ENCODE assay signal across 28 cellular contexts in genomic region chr11:68694404-68695297, GRCh38. TPM values are rescaled to one million over a fixed set of nuclear protein-coding genes. Genes with fewer than 3 reads are reported as not detected.
"Had no signal": no experiment of that assay in that cellular context is flagged by ENCODE, and none has a peak within 500 bp of the region (broad histone marks: within the 10 kb centered on the region; RNA-seq: fewer than 3 reads in every experiment).

No MANE protein-coding gene starts in this region.

- H3K9me3 ChIP-seq: colonic mucosa, gastrocnemius medialis, psoas muscle, upper lobe of right lung had no signal

- H2AFZ ChIP-seq: hepatocyte, parathyroid adenoma had no signal

- H3K27me3 ChIP-seq: colonic mucosa, upper lobe of right lung had no signal

- H3K9me3 Mint-ChIP-seq: T-helper 2 cell treated with Interferon-gamma antibody and Interleukin-4, amounts not matched to agents 5 μg/mL and 100 μg/mL, for 36 hours had no signal

- H3K4me3 ChIP-seq: colonic mucosa, gastrocnemius medialis, hepatocyte, psoas muscle, sigmoid colon, stomach, tibial artery, upper lobe of right lung had no signal

- H3K9ac ChIP-seq: parathyroid adenoma had no signal

- ATAC-seq: activated CD4-positive, alpha-beta T cell treated with anti-CD3 and anti-CD28 coated beads for 36 hours; activated CD8-positive, alpha-beta memory T cell treated with anti-CD3 and anti-CD28 coated beads, Interleukin-2, amount 10 ng/mL, durations not matched to agents 7 days and 5 days; activated CD8-positive, alpha-beta T cell treated with anti-CD3 and anti-CD28 coated beads, Interleukin-2, amount 10 ng/mL, durations not matched to agents 7 days and 5 days; activated naive CD4-positive, alpha-beta T cell treated with anti-CD3 and anti-CD28 coated beads, Interleukin-2, amount 50 U/mL, for 72 hours; gastrocnemius medialis; left colon; naive thymus-derived CD4-positive, alpha-beta T cell; psoas muscle; stimulated activated memory B cell treated with anti-CD40 and anti-IgM and Interleukin-4, amounts not matched to agents 10 μg/mL and 1 μg/mL and 100 μg/mL, for 72 hours; upper lobe of right lung had no signal

- H3K79me2 ChIP-seq: hepatocyte, parathyroid adenoma had no signal

- H3K4me2 ChIP-seq: hepatocyte had no signal

- H3K36me3 Mint-ChIP-seq: activated CD8-positive, alpha-beta memory T cell treated with anti-CD3 and anti-CD28 coated beads, Interleukin-2, amount 10 ng/mL, durations not matched to agents 7 days and 5 days; activated naive CD4-positive, alpha-beta T cell treated with anti-CD3 and anti-CD28 coated beads, Interleukin-2, amount 50 U/mL, for 72 hours; stimulated activated memory B cell treated with anti-CD40 and anti-IgM and Interleukin-4, amounts not matched to agents 10 μg/mL and 1 μg/mL and 100 μg/mL, for 72 hours had no signal

- H3K27ac ChIP-seq: colonic mucosa, gastrocnemius medialis, hepatocyte, parathyroid adenoma, psoas muscle, sigmoid colon, stomach, tibial artery, upper lobe of right lung had no signal

- H3K27ac Mint-ChIP-seq: activated CD4-positive, alpha-beta T cell treated with anti-CD3 and anti-CD28 coated beads for 36 hours; activated CD8-positive, alpha-beta memory T cell treated with anti-CD3 and anti-CD28 coated beads, Interleukin-2, amount 10 ng/mL, durations not matched to agents 7 days and 5 days; activated CD8-positive, alpha-beta T cell treated with anti-CD3 and anti-CD28 coated beads, Interleukin-2, amount 10 ng/mL, durations not matched to agents 7 days and 5 days; activated naive CD4-positive, alpha-beta T cell treated with anti-CD3 and anti-CD28 coated beads, Interleukin-2, amount 50 U/mL, for 72 hours; naive thymus-derived CD4-positive, alpha-beta T cell; stimulated activated memory B cell treated with anti-CD40 and anti-IgM and Interleukin-4, amounts not matched to agents 10 μg/mL and 1 μg/mL and 100 μg/mL, for 72 hours; T-helper 2 cell treated with Interferon-gamma antibody and Interleukin-4, amounts not matched to agents 5 μg/mL and 100 μg/mL, for 36 hours had no signal

- DNase-seq: activated CD4-positive, alpha-beta T cell treated with anti-CD3 and anti-CD28 coated beads for 36 hours; activated CD4-positive, CD25-positive, alpha-beta regulatory T cell; activated CD8-positive, alpha-beta memory T cell treated with anti-CD3 and anti-CD28 coated beads, Interleukin-2, amount 10 ng/mL, durations not matched to agents 7 days and 5 days; activated CD8-positive, alpha-beta T cell treated with anti-CD3 and anti-CD28 coated beads, Interleukin-2, amount 10 ng/mL, durations not matched to agents 7 days and 5 days; activated naive CD4-positive, alpha-beta T cell; activated T-cell treated with anti-CD3 and anti-CD28 coated beads, Interleukin-2, amount 50 U/mL, for 48 hours; colonic mucosa; effector CD8-positive, alpha-beta T cell; gastrocnemius medialis; glutamatergic neuron; left colon; midbrain; naive thymus-derived CD4-positive, alpha-beta T cell; psoas muscle; small intestine; stimulated activated CD4-positive, alpha-beta T cell treated with anti-CD3 and anti-CD28 coated beads, Interleukin-4, amount 100 ng/mL, for 4 hours; stimulated activated CD8-positive, alpha-beta memory T cell treated with anti-CD3 and anti-CD28 coated beads, Interleukin-4, amount 100 ng/mL, for 48 hours; stomach; T-helper 1 cell; tibial artery; upper lobe of right lung had no signal

- H3K36me3 ChIP-seq: colonic mucosa, gastrocnemius medialis, sigmoid colon, stomach, tibial artery, upper lobe of right lung had no signal

- H3K4me3 Mint-ChIP-seq: activated CD4-positive, alpha-beta T cell treated with anti-CD3 and anti-CD28 coated beads for 36 hours; activated CD8-positive, alpha-beta memory T cell treated with anti-CD3 and anti-CD28 coated beads, Interleukin-2, amount 10 ng/mL, durations not matched to agents 7 days and 5 days; activated CD8-positive, alpha-beta T cell treated with anti-CD3 and anti-CD28 coated beads, Interleukin-2, amount 10 ng/mL, durations not matched to agents 7 days and 5 days; naive thymus-derived CD4-positive, alpha-beta T cell; stimulated activated memory B cell treated with anti-CD40 and anti-IgM and Interleukin-4, amounts not matched to agents 10 μg/mL and 1 μg/mL and 100 μg/mL, for 72 hours; T-helper 2 cell treated with Interferon-gamma antibody and Interleukin-4, amounts not matched to agents 5 μg/mL and 100 μg/mL, for 36 hours had no signal

- H3K4me1 ChIP-seq: colonic mucosa, gastrocnemius medialis, parathyroid adenoma, psoas muscle, sigmoid colon, stomach, tibial artery, upper lobe of right lung had no signal

- H3K4me1 Mint-ChIP-seq: stimulated activated memory B cell treated with anti-CD40 and anti-IgM and Interleukin-4, amounts not matched to agents 10 μg/mL and 1 μg/mL and 100 μg/mL, for 72 hours had no signal

RNA-seq across cellular contexts. Expression of gene GAL, which starts 10.3 kb away (rescaled TPM):
- total RNA-seq: activated CD8-positive, alpha-beta memory T cell treated with anti-CD3 and anti-CD28 coated beads, Interleukin-2, amount 10 ng/mL, durations not matched to agents 7 days and 5 days; activated CD8-positive, alpha-beta T cell treated with anti-CD3 and anti-CD28 coated beads, Interleukin-2, amount 10 ng/mL, durations not matched to agents 7 days and 5 days; gastrocnemius medialis; naive thymus-derived CD4-positive, alpha-beta T cell; upper lobe of right lung had no signal
- polyA plus RNA-seq: naive thymus-derived CD4-positive, alpha-beta T cell had no signal

RNA-seq across cellular contexts. Expression of gene TESMIN, which starts 56.7 kb away (rescaled TPM):
- total RNA-seq: sigmoid colon had no signal
- polyA plus RNA-seq: neural cell had no signal
